In the genomic region with DNA sequence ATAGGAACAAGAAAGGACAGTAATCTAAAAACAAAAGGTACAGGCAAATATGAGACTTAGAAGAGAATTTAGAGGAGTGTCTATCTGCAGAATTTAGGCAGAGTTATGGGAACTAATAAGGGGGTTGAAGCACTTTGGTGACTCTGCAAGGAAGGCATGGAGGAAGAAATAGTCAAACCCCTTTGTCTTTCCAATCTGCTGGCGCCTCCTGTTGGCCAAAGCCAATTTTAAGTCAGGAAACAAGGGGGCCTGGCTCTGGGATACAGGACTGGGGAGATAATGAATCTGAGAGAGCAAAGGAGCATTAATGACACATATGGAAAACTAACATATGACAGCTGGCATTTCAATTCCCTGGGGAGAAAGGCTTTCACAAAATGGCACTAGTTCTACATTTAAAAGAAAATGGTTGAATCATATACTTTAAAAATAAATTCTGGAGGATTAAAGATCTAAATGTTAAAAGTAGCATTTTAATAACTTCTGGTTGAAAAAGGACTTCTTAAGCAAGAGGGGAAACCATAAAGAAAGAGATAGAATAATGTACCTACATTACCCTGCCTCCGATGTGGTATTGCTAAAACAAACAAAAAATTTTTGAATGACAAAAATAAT, we compare ENCODE assay signal across 8 cellular contexts.
DNase-seq lines count a peak whose midpoint lies in the region; ATAC-seq and TF ChIP-seq lines count a peak whose summit lies in the region.

No MANE protein-coding gene starts in this region.

- ATAC-seq in HG02885 (IDR thresholded peaks at IDR 0.05; ENCODE audit: poor library complexity, unreplicated experiment) (peak; percentile 60), HG03095 (IDR thresholded peaks at IDR 0.05; ENCODE audit: unreplicated experiment) (no peak), GM21576 (IDR thresholded peaks at IDR 0.05; ENCODE audit: unreplicated experiment) (no peak)

- no peak overlapping the region for H3K4me3 ChIP-seq in fibroblast of mammary gland (ENCODE audit: control insufficient read depth, low read depth, low read length)

- peak; percentile 70 for TF ChIP-seq CTCF in fibroblast of mammary gland (conservative IDR thresholded peaks at IDR 0.05; ENCODE audit: control insufficient read depth, insufficient read depth, low read depth, low read length)

- peak; percentile 56 for DNase-seq in EL
- peak; percentile 36 for DNase-seq in SW480 (ENCODE audit: low spot score)
- peak; percentile 49 for DNase-seq in fibroblast of mammary gland (ENCODE audit: low read depth)
- peak; percentile 33 to 55 for DNase-seq in stimulated activated CD4-positive, alpha-beta T cell treated with anti-CD3 and anti-CD28 coated beads, Interleukin-2, amount 100 ng/mL, for 24 hours
- DNase-seq in dedifferentiated amniotic fluid mesenchymal stem cell (ENCODE audit: extremely low spot score): no peak
